ENCODE assay signal across 13 cellular contexts in genomic region chr2:118974103-118974911, GRCh38. TPM values are rescaled to one million over a fixed set of nuclear protein-coding genes. Genes with fewer than 3 reads are reported as not detected.
DNase-seq lines count a peak whose midpoint lies in the region; ATAC-seq, FAIRE-seq and TF ChIP-seq lines count a peak whose summit lies in the region.
"Had no signal": no experiment of that assay in that cellular context is flagged by ENCODE, and none has a peak within 500 bp of the region (broad histone marks: within the 10 kb centered on the region; RNA-seq: fewer than 3 reads in every experiment).

No MANE protein-coding gene starts in this region.

- ATAC-seq in Right ventricle myocardium inferior: peak; percentile 41
- peak; percentile 6 for ATAC-seq in T-helper 17 cell
- ATAC-seq: K562 had no signal

- H3K36me3 ChIP-seq in right atrium auricular region: no peaks in the 10 kb centered on the region
- H3K36me3 ChIP-seq in thyroid gland: no peaks in the 10 kb centered on the region

- H3K36me3 Mint-ChIP-seq in T-helper 17 cell (ENCODE audit: low read depth): peaks cover 3% of the 10 kb centered on the region

- peak; percentile 87 for FAIRE-seq in urothelium cell line (lab: Jason Lieb, UNC)
- no peak for FAIRE-seq in HTR-8/SVneo (lab: Jason Lieb, UNC)
- FAIRE-seq: K562 had no signal

- H3K4me3 Mint-ChIP-seq in T-helper 17 cell: no peak overlapping the region

- H3K27ac ChIP-seq in right atrium auricular region: peak overlapping the region in 1 of 2 donors; percentile 53
- no peak overlapping the region for H3K27ac ChIP-seq in thyroid gland

- H3K9me3 ChIP-seq in T-helper 17 cell (ENCODE audit: control insufficient read depth, low read length, poor library complexity, severe bottlenecking) (no peaks in the 10 kb centered on the region), right atrium auricular region (peaks cover 0 to 8% of the 10 kb centered on the region in 2 donors), thyroid gland (no peaks in the 10 kb centered on the region)

- intact Hi-C loops in Right ventricle myocardium inferior (cut with DNase I) (no loop called here), cardiac septum (cut with DNase I) (no loop called here), thyroid gland (cut with DNase I) (no loop called here)

- H3K4me3 ChIP-seq in right atrium auricular region (no peak overlapping the region), thyroid gland (replicated peaks in 1 of 3) (no peak overlapping the region)
- H3K4me3 ChIP-seq: K562 had no signal

- 73 to 80% methylated on average over 12 of the region's 12 CpGs for WGBS in thyroid gland, 2 donors

- no peak overlapping the region for H3K27ac Mint-ChIP-seq in T-helper 17 cell

- TF ChIP-seq POLR2A in thyroid gland (IDR thresholded peaks at IDR 0.05): no peak

- DNase-seq in Right ventricle myocardium inferior (ENCODE audit: missing footprints): no peak
- no peak for DNase-seq in cardiac septum (ENCODE audit: low spot score)
- DNase-seq in T-helper 17 cell: no peak
- DNase-seq in right atrium auricular region (ENCODE audit: low spot score): peak; percentile 85
- DNase-seq in urothelium cell line (ENCODE audit: low spot score): peak; percentile 85
- DNase-seq in SKM-1 treated with dmso at 0.1 percent for 144 hours (lab: John Stamatoyannopoulos, UW; ENCODE audit: unreplicated experiment): no peak
- DNase-seq in thyroid gland: no peak
- DNase-seq in HTR-8/SVneo (ENCODE audit: insufficient read length, low spot score): no peak
- DNase-seq: amygdala, NCI-H524 had no signal

- H3K27me3 ChIP-seq in right atrium auricular region: no peaks in the 10 kb centered on the region
- no peaks in the 10 kb centered on the region for H3K27me3 ChIP-seq in thyroid gland

- H3K4me1 Mint-ChIP-seq in T-helper 17 cell: no peaks in the 10 kb centered on the region

- H3K27me3 Mint-ChIP-seq in T-helper 17 cell: peaks cover 38% of the 10 kb centered on the region

- no peak for TF ChIP-seq CTCF in right atrium auricular region (IDR thresholded peaks at IDR 0.05)
- TF ChIP-seq CTCF in thyroid gland (IDR thresholded peaks at IDR 0.05): no peak

- no peaks in the 10 kb centered on the region for H3K4me1 ChIP-seq in right atrium auricular region
- H3K4me1 ChIP-seq in thyroid gland: no peaks in the 10 kb centered on the region

RNA-seq across cellular contexts. Expression of gene MARCO, which starts 32.3 kb away (rescaled TPM):
- total RNA-seq in Right ventricle myocardium inferior (19.7 TPM), cardiac septum (0.92 TPM), T-helper 17 cell (not detected), right atrium auricular region (10 to 100 TPM in 1 of 2 donors, 1 to 10 TPM in 1; 1.6 to 34.1 TPM), thyroid gland (10 to 100 TPM in 1 of 4 donors, 1 to 10 TPM in 3; 1.1 to 11.0 (median 3.0) TPM)
- total RNA-seq: activated CD8-positive, alpha-beta memory T cell treated with anti-CD3 and anti-CD28 coated beads for 36 hours; fibroblast of lung had no signal

Comparison
In these comparisons a context has a peak if more than half of its experiments do, and no peak if none do; other contexts are left out.
1. DNase-seq: peak in right atrium auricular region (single experiment) and urothelium cell line (single experiment); none in Right ventricle myocardium inferior (single experiment), cardiac septum (single experiment), T-helper 17 cell (0 of 3), SKM-1 treated with dmso at 0.1 percent for 144 hours (single experiment), thyroid gland (0 of 2) and HTR-8/SVneo (single experiment).